In the genomic region with DNA sequence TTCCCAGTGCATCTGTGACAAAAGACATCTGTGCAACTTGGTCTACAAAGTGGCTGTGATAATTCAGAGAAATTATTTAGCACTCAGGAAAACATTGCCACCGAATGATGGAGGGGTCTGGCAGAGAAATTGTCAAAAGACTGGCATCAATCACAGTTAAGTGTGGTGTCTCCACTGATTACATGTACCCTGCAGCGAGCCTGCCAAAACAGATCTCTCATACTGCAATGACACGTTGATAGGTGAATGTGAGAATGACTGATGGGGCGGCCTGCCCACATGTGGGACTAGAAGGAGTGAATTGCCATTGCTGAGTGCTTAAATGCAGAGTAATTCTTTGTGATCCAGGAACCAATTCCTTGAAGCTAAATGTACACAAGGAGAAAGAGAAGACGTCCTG, we compare ENCODE assay signal across 23 cellular contexts.
"Had no signal": no experiment of that assay in that cellular context is flagged by ENCODE, and none has a peak within 500 bp of the region (broad histone marks: within the 10 kb centered on the region; RNA-seq: fewer than 3 reads in every experiment).

No MANE protein-coding gene starts in this region.

- H3K4me3 ChIP-seq: cardiac muscle cell, PC-9 had no signal

- H3K36me3 ChIP-seq: brain microvascular endothelial cell, cardiac muscle cell had no signal

- ATAC-seq: activated T-cell treated with anti-CD3 and anti-CD28 coated beads, Interleukin-2, amount 50 U/mL, for 72 hours had no signal

- DNase-seq: activated CD4-positive, alpha-beta memory T cell treated with anti-CD3 and anti-CD28 coated beads for 36 hours; activated CD4-positive, alpha-beta T cell treated with anti-CD3 and anti-CD28 coated beads, Interleukin-2, amount 10 ng/mL, durations not matched to agents 7 days and 5 days; activated CD4-positive, CD25-positive, alpha-beta regulatory T cell; activated gamma-delta T cell treated with Interleukin-2 at 50 U/mL for 16 hours; activated naive CD4-positive, alpha-beta T cell treated with anti-CD3 and anti-CD28 coated beads, Interleukin-2, amount 10 ng/mL, durations not matched to agents 7 days and 5 days; activated naive CD8-positive, alpha-beta T cell treated with anti-CD3 and anti-CD28 coated beads for 36 hours; activated T-cell treated with anti-CD3 and anti-CD28 coated beads for 4 hours; activated T-cell treated with anti-CD3 and anti-CD28 coated beads, Interleukin-2, amount 50 U/mL, for 72 hours; brain microvascular endothelial cell; IMR-90; Kasumi-1; KBM-7; NCI-H1694 treated with DMSO at 0.1 percent for 48 hours; NCI-H2029 treated with DMSO at 0.1 percent for 48 hours; NCI-H345; NCI-H510A; NCI-H526 treated with DMSO at 0.1 percent for 48 hours; NCI-H82; PC-9; SK-N-SH; T-helper 1 cell had no signal

- H3K27me3 ChIP-seq: brain microvascular endothelial cell, cardiac muscle cell had no signal

- H3K27ac ChIP-seq: brain microvascular endothelial cell, cardiac muscle cell, PC-9, VCaP had no signal

- H3K9me3 ChIP-seq: SK-N-SH had no signal
